1 cellular context compared by ENCODE assay signal in the genomic region with DNA sequence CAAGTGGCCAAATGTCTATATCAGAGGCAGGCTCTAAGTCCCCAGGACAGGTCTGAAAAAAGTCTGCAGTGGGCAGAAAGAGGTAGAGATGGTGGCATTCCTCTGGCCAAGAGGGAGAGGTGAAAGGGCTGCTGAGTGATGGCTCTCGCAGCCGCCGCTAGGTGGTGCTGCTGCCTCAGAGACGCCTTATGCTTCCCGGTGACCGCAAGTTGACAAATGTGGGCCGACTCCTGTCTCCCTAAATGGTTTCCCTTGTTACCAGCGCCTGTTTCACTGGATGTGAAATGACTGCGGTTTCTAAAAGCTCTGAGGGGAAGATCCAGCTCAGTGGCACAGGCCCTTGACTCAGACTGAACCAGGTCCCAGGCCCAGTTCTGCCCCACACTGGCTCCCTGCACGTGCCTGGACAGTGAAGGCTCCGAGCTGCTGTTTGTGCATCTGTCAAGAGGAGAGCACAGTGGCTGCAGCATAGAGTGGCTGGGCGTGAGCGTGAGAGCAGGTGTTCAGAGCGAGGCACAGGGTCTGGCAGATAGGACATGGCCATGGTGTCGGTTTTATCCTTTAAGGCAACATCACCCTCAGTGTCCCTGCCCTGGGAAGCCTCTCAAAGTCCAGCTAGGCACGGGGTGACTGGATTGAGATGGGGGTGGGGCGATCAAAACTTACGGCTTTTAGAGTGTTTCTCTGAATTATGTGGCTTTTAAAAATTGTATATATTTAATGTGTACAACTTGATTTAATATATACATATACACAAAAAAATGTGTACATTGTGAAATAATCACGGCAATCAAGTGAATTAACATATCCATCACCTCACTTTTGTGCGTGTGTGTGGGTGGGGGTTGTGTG.
A peak's percentile ranks its signal among the peaks of the same experiment; 100 is the strongest.
TF ChIP-seq lines count a peak whose summit lies in the region.

No MANE protein-coding gene starts in this region.

TF ChIP-seq in K562, 482 proteins besides CTCF, POLR2A, EP300 and RAD21 (continued from another document and continues in another):
- TF ChIP-seq ZNF644 (tag; IDR thresholded peaks at IDR 0.05; ENCODE audit: low read depth) (no peak), RBM17 (IDR thresholded peaks at IDR 0.05; ENCODE audit: borderline replicate concordance, low read depth, low read length) (no peak), NFYB (IDR thresholded peaks at IDR 0.05; ENCODE audit: extremely low read depth, insufficient read length) (no peak), RAD51 (IDR thresholded peaks at IDR 0.05; ENCODE audit: borderline replicate concordance, low read depth) (no peak), ZNF224 (CRISPR knock-in tag; IDR thresholded peaks at IDR 0.05) (no peak), DIDO1 (tag; IDR thresholded peaks at IDR 0.05; ENCODE audit: low read depth) (no peak), MTF1 (CRISPR knock-in tag; IDR thresholded peaks at IDR 0.05; ENCODE audit: borderline replicate concordance) (no peak; the same call in 1 of the 2 replicates), TEAD4 (IDR thresholded peaks at IDR 0.05; ENCODE audit: low read length) (no peak), TEAD4 (CRISPR knock-in tag; IDR thresholded peaks at IDR 0.05; ENCODE audit: borderline replicate concordance) (no peak), MAFF (IDR thresholded peaks at IDR 0.05; ENCODE audit: low read length) (no peak), ZNF408 (CRISPR knock-in tag; IDR thresholded peaks at IDR 0.05; ENCODE audit: low read depth) (peak; percentile 60; the same call in 1 of the 2 replicates), ZFP1 (CRISPR knock-in tag; IDR thresholded peaks at IDR 0.05) (no peak), SMAD4 (CRISPR knock-in tag; conservative IDR thresholded peaks at IDR 0.05) (no peak; the same call in 1 of the 2 replicates), KHSRP (IDR thresholded peaks at IDR 0.05) (no peak), NCOA2 (IDR thresholded peaks at IDR 0.05; ENCODE audit: partially characterized antibody in 2 of 2) (no peak), ZNF124 (CRISPR knock-in tag; IDR thresholded peaks at IDR 0.05) (no peak), SAP30 (IDR thresholded peaks at IDR 0.05; ENCODE audit: borderline replicate concordance, insufficient read depth, low read depth, low read length, poor library complexity, severe bottlenecking) (no peak), ZNF707 (CRISPR knock-in tag; conservative IDR thresholded peaks at IDR 0.05) (no peak), L3MBTL2 (IDR thresholded peaks at IDR 0.05) (0 out of 2 replicates have a peak, but pooled peaks have one; percentile 17), ZNF507 (tag; conservative IDR thresholded peaks at IDR 0.05) (no peak), PPARD (CRISPR knock-in tag; IDR thresholded peaks at IDR 0.05) (no peak), ETV6 (IDR thresholded peaks at IDR 0.05; ENCODE audit: borderline replicate concordance in 1 of 2, low read depth in 2 of 2, low read length in 1 of 2) (no peak), ETV6 (CRISPR knock-in tag; IDR thresholded peaks at IDR 0.05; ENCODE audit: borderline replicate concordance) (no peak), ZNF76 (CRISPR knock-in tag; IDR thresholded peaks at IDR 0.05; ENCODE audit: borderline replicate concordance) (no peak), PCBP2 (IDR thresholded peaks at IDR 0.05; ENCODE audit: low read depth, low read length, poor library complexity, severe bottlenecking) (no peak), CCNT2 (IDR thresholded peaks at IDR 0.05; ENCODE audit: borderline replicate concordance, extremely low read depth, insufficient read length, low read depth, low read length) (no peak), RUNX1 (IDR thresholded peaks at IDR 0.05; ENCODE audit: low read depth) (no peak), DNMT1 (IDR thresholded peaks at IDR 0.05) (no peak), NFE2L1 (tag; IDR thresholded peaks at IDR 0.05; ENCODE audit: borderline replicate concordance, low read depth) (no peak), TEAD1 (CRISPR knock-in tag; IDR thresholded peaks at IDR 0.05) (0 out of 4 replicates have a peak, but pooled peaks of 1 of the 2 experiments have one; percentile 27), MEIS2 (IDR thresholded peaks at IDR 0.05; ENCODE audit: partially characterized antibody) (peak; percentile 78), MCM5 (IDR thresholded peaks at IDR 0.05; ENCODE audit: low read depth) (no peak), ZNF431 (CRISPR knock-in tag; IDR thresholded peaks at IDR 0.05) (no peak), TCF3 (CRISPR knock-in tag; IDR thresholded peaks at IDR 0.05) (0 out of 2 replicates have a peak, but pooled peaks have one; percentile 4), CEBPG (CRISPR knock-in tag; IDR thresholded peaks at IDR 0.05) (no peak), CEBPG (tag; conservative IDR thresholded peaks at IDR 0.05 in 1 of 2, IDR thresholded peaks at IDR 0.05 in 1 of 2) (no peak), C11orf30 (IDR thresholded peaks at IDR 0.05; ENCODE audit: low read depth) (no peak), SRSF9 (IDR thresholded peaks at IDR 0.05; ENCODE audit: borderline replicate concordance, low read depth, low read length) (no peak), ETV5 (CRISPR knock-in tag; IDR thresholded peaks at IDR 0.05; ENCODE audit: low read depth) (no peak), SREBF2 (CRISPR knock-in tag; IDR thresholded peaks at IDR 0.05) (no peak), FOS (IDR thresholded peaks at IDR 0.05; ENCODE audit: extremely low read depth, insufficient read length) (no peak), STAG1 (CRISPR knock-in tag; IDR thresholded peaks at IDR 0.05; ENCODE audit: borderline replicate concordance) (peak; percentile 99)
- TF ChIP-seq, protein P1, sequence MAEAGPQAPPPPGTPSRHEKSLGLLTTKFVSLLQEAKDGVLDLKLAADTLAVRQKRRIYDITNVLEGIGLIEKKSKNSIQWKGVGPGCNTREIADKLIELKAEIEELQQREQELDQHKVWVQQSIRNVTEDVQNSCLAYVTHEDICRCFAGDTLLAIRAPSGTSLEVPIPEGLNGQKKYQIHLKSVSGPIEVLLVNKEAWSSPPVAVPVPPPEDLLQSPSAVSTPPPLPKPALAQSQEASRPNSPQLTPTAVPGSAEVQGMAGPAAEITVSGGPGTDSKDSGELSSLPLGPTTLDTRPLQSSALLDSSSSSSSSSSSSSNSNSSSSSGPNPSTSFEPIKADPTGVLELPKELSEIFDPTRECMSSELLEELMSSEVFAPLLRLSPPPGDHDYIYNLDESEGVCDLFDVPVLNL (CRISPR knock-in tag; IDR thresholded peaks at IDR 0.05; ENCODE audit: low read depth), result no peak
- TF ChIP-seq, protein P2, sequence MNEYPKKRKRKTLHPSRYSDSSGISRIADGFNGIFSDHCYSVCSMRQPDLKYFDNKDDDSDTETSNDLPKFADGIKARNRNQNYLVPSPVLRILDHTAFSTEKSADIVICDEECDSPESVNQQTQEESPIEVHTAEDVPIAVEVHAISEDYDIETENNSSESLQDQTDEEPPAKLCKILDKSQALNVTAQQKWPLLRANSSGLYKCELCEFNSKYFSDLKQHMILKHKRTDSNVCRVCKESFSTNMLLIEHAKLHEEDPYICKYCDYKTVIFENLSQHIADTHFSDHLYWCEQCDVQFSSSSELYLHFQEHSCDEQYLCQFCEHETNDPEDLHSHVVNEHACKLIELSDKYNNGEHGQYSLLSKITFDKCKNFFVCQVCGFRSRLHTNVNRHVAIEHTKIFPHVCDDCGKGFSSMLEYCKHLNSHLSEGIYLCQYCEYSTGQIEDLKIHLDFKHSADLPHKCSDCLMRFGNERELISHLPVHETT (CRISPR knock-in tag; conservative IDR thresholded peaks at IDR 0.05 in 1 of 2, IDR thresholded peaks at IDR 0.05 in 1 of 2), result no peak
- TF ChIP-seq, protein P3, sequence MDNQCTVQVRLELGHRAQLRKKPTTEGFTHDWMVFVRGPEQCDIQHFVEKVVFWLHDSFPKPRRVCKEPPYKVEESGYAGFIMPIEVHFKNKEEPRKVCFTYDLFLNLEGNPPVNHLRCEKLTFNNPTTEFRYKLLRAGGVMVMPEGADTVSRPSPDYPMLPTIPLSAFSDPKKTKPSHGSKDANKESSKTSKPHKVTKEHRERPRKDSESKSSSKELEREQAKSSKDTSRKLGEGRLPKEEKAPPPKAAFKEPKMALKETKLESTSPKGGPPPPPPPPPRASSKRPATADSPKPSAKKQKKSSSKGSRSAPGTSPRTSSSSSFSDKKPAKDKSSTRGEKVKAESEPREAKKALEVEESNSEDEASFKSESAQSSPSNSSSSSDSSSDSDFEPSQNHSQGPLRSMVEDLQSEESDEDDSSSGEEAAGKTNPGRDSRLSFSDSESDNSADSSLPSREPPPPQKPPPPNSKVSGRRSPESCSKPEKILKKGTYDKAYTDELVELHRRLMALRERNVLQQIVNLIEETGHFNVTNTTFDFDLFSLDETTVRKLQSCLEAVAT (IDR thresholded peaks at IDR 0.05), result peak in 1 of 2 experiments; percentile 89; a peak in 2 of 4 replicates
- TF ChIP-seq, protein P4, sequence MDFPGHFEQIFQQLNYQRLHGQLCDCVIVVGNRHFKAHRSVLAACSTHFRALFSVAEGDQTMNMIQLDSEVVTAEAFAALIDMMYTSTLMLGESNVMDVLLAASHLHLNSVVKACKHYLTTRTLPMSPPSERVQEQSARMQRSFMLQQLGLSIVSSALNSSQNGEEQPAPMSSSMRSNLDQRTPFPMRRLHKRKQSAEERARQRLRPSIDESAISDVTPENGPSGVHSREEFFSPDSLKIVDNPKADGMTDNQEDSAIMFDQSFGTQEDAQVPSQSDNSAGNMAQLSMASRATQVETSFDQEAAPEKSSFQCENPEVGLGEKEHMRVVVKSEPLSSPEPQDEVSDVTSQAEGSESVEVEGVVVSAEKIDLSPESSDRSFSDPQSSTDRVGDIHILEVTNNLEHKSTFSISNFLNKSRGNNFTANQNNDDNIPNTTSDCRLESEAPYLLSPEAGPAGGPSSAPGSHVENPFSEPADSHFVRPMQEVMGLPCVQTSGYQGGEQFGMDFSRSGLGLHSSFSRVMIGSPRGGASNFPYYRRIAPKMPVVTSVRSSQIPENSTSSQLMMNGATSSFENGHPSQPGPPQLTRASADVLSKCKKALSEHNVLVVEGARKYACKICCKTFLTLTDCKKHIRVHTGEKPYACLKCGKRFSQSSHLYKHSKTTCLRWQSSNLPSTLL (IDR thresholded peaks at IDR 0.05), result no peak
- TF ChIP-seq, protein P5, sequence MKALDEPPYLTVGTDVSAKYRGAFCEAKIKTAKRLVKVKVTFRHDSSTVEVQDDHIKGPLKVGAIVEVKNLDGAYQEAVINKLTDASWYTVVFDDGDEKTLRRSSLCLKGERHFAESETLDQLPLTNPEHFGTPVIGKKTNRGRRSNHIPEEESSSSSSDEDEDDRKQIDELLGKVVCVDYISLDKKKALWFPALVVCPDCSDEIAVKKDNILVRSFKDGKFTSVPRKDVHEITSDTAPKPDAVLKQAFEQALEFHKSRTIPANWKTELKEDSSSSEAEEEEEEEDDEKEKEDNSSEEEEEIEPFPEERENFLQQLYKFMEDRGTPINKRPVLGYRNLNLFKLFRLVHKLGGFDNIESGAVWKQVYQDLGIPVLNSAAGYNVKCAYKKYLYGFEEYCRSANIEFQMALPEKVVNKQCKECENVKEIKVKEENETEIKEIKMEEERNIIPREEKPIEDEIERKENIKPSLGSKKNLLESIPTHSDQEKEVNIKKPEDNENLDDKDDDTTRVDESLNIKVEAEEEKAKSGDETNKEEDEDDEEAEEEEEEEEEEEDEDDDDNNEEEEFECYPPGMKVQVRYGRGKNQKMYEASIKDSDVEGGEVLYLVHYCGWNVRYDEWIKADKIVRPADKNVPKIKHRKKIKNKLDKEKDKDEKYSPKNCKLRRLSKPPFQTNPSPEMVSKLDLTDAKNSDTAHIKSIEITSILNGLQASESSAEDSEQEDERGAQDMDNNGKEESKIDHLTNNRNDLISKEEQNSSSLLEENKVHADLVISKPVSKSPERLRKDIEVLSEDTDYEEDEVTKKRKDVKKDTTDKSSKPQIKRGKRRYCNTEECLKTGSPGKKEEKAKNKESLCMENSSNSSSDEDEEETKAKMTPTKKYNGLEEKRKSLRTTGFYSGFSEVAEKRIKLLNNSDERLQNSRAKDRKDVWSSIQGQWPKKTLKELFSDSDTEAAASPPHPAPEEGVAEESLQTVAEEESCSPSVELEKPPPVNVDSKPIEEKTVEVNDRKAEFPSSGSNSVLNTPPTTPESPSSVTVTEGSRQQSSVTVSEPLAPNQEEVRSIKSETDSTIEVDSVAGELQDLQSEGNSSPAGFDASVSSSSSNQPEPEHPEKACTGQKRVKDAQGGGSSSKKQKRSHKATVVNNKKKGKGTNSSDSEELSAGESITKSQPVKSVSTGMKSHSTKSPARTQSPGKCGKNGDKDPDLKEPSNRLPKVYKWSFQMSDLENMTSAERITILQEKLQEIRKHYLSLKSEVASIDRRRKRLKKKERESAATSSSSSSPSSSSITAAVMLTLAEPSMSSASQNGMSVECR (CRISPR knock-in tag; IDR thresholded peaks at IDR 0.05), result 0 out of 2 replicates have a peak, but pooled peaks have one; percentile 34
- TF ChIP-seq, protein P6, sequence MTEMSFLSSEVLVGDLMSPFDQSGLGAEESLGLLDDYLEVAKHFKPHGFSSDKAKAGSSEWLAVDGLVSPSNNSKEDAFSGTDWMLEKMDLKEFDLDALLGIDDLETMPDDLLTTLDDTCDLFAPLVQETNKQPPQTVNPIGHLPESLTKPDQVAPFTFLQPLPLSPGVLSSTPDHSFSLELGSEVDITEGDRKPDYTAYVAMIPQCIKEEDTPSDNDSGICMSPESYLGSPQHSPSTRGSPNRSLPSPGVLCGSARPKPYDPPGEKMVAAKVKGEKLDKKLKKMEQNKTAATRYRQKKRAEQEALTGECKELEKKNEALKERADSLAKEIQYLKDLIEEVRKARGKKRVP (CRISPR knock-in tag; IDR thresholded peaks at IDR 0.05), result no peak
- TF ChIP-seq, protein P7, sequence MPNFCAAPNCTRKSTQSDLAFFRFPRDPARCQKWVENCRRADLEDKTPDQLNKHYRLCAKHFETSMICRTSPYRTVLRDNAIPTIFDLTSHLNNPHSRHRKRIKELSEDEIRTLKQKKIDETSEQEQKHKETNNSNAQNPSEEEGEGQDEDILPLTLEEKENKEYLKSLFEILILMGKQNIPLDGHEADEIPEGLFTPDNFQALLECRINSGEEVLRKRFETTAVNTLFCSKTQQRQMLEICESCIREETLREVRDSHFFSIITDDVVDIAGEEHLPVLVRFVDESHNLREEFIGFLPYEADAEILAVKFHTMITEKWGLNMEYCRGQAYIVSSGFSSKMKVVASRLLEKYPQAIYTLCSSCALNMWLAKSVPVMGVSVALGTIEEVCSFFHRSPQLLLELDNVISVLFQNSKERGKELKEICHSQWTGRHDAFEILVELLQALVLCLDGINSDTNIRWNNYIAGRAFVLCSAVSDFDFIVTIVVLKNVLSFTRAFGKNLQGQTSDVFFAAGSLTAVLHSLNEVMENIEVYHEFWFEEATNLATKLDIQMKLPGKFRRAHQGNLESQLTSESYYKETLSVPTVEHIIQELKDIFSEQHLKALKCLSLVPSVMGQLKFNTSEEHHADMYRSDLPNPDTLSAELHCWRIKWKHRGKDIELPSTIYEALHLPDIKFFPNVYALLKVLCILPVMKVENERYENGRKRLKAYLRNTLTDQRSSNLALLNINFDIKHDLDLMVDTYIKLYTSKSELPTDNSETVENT (CRISPR knock-in tag; IDR thresholded peaks at IDR 0.05), result no peak
- TF ChIP-seq, protein P8, sequence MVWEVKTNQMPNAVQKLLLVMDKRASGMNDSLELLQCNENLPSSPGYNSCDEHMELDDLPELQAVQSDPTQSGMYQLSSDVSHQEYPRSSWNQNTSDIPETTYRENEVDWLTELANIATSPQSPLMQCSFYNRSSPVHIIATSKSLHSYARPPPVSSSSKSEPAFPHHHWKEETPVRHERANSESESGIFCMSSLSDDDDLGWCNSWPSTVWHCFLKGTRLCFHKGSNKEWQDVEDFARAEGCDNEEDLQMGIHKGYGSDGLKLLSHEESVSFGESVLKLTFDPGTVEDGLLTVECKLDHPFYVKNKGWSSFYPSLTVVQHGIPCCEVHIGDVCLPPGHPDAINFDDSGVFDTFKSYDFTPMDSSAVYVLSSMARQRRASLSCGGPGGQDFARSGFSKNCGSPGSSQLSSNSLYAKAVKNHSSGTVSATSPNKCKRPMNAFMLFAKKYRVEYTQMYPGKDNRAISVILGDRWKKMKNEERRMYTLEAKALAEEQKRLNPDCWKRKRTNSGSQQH (CRISPR knock-in tag; IDR thresholded peaks at IDR 0.05), result no peak
